Comparison of ENCODE assay signal across 26 cellular contexts in the genomic region with DNA sequence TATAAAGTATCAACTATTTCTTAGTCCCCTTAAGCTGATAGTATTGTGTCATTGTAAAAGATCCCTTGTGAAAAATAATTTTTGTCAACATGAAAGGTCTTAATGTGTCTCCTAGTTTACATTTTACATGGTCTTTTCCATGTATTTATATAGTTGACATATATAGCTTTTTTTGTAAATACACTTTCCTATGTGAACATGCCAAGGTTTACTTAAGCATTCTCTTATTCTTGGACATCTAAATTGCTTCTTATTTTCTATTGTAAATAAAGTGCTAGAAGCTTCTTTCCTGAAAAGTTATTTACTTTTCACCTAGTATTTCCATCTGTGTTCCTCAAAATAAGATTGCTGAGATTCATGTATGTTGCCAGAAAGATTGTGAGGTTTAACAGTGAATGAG. TPM values are rescaled to one million over a fixed set of nuclear protein-coding genes. Genes with fewer than 3 reads are reported as not detected.
A peak's percentile ranks its signal among the peaks of the same experiment; 100 is the strongest.
DNase-seq lines count a peak whose midpoint lies in the region; ATAC-seq, FAIRE-seq and TF ChIP-seq lines count a peak whose summit lies in the region.
"Had no signal": no experiment of that assay in that cellular context is flagged by ENCODE, and none has a peak within 500 bp of the region (broad histone marks: within the 10 kb centered on the region; RNA-seq: fewer than 3 reads in every experiment).

No MANE protein-coding gene starts in this region.

- H2BK5ac ChIP-seq in mesenchymal stem cell (ENCODE audit: low read depth, low read length, poor library complexity, severe bottlenecking) = no peak overlapping the region

- no peak overlapping the region for H4K8ac ChIP-seq in mesenchymal stem cell (ENCODE audit: low read length)

- peak; percentile 14 for FAIRE-seq in colon (lab: Jason Lieb, UNC)
- FAIRE-seq: A204.1, GM12891, GM18507, H54, HTR-8/SVneo had no signal

- H3K14ac ChIP-seq in mesenchymal stem cell (ENCODE audit: low read length in 2 of 2) = no peak overlapping the region

- no peaks in the 10 kb centered on the region for H3K9me3 Mint-ChIP-seq in MCF 10A (ENCODE audit: unreplicated experiment)
- H3K9me3 Mint-ChIP-seq in HFFc6 = no peaks in the 10 kb centered on the region
- no peaks in the 10 kb centered on the region for H3K9me3 Mint-ChIP-seq in stimulated activated effector memory CD8-positive, alpha-beta T cell treated with anti-CD3 and anti-CD28 coated beads, Interleukin-12 subunit alpha, Interleukin-12 subunit beta, amount 100 ng/mL, for 72 hours
- H3K9me3 Mint-ChIP-seq: CD4-positive, CD25-positive, alpha-beta regulatory T cell; CD8-positive, alpha-beta memory T cell; GM23338 had no signal

- H3K79me2 ChIP-seq in mammary epithelial cell (ENCODE audit: insufficient read depth, low read length) = peaks cover 95% of the 10 kb centered on the region

- no peak overlapping the region for H3K9ac ChIP-seq in mammary epithelial cell (ENCODE audit: insufficient read depth, low read length)
- H3K9ac ChIP-seq in mesenchymal stem cell (ENCODE audit: low read length) = no peak overlapping the region

- H4K91ac ChIP-seq in mesenchymal stem cell (ENCODE audit: low read length) = no peak overlapping the region

- CTCF ChIA-PET in MCF 10A (lab: Yijun Ruan, JAX) (interaction anchor here (0.6 kb wide), 1 partner anchor 15 kb away, joined by 4 read pairs; no protein-coding TSS in a partner anchor), mammary epithelial cell (lab: Charles Lee; ENCODE audit: low non-redundant PET) (no interaction called here)

- H3K4me1 Mint-ChIP-seq in MCF 10A (ENCODE audit: insufficient read depth, unreplicated experiment) (peaks cover 33% of the 10 kb centered on the region), HFFc6 (ENCODE audit: low read depth) (peaks cover 71% of the 10 kb centered on the region)
- H3K4me1 Mint-ChIP-seq in stimulated activated effector memory CD8-positive, alpha-beta T cell treated with anti-CD3 and anti-CD28 coated beads, Interleukin-12 subunit alpha, Interleukin-12 subunit beta, amount 100 ng/mL, for 72 hours = peaks cover 41% of the 10 kb centered on the region

- ATAC-seq in stimulated activated effector memory CD8-positive, alpha-beta T cell treated with anti-CD3 and anti-CD28 coated beads, Interleukin-12 subunit alpha, Interleukin-12 subunit beta, amount 100 ng/mL, for 72 hours = no peak
- ATAC-seq: GM23338 had no signal

- H2BK120ac ChIP-seq in mesenchymal stem cell (ENCODE audit: low read depth, low read length) = no peak overlapping the region

- H3K36me3 ChIP-seq in mammary epithelial cell (ENCODE audit: insufficient read depth, low read length) = no peaks in the 10 kb centered on the region
- H3K36me3 ChIP-seq in mesenchymal stem cell (ENCODE audit: control insufficient read depth in 1 of 2, insufficient read depth in 2 of 2, low read depth in 1 of 2, low read length in 2 of 2) = no peaks in the 10 kb centered on the region

- TF ChIP-seq CTCF in MCF 10A (IDR thresholded peaks at IDR 0.05; ENCODE audit: unreplicated experiment) (no peak), mammary epithelial cell (conservative IDR thresholded peaks at IDR 0.05 in 1 of 2, IDR thresholded peaks at IDR 0.05 in 1 of 2; ENCODE audit: extremely low read depth in 1 of 2, insufficient read depth in 1 of 2, low read depth in 1 of 2, low read length in 2 of 2) (no peak), HFFc6 (IDR thresholded peaks at IDR 0.05) (no peak)

- no peak overlapping the region for H3K4me3 Mint-ChIP-seq in MCF 10A (ENCODE audit: unreplicated experiment)
- no peak overlapping the region for H3K4me3 Mint-ChIP-seq in HFFc6
- no peak overlapping the region for H3K4me3 Mint-ChIP-seq in stimulated activated effector memory CD8-positive, alpha-beta T cell treated with anti-CD3 and anti-CD28 coated beads, Interleukin-12 subunit alpha, Interleukin-12 subunit beta, amount 100 ng/mL, for 72 hours
- H3K4me3 Mint-ChIP-seq: CD4-positive, CD25-positive, alpha-beta regulatory T cell; CD8-positive, alpha-beta memory T cell; GM23338 had no signal

- intact Hi-C loops in MCF 10A (cut with micrococcal nuclease) (no loop called here), mammary epithelial cell (cut with micrococcal nuclease) (no loop called here)

- H3K4me2 ChIP-seq in mammary epithelial cell (ENCODE audit: insufficient read depth, low read depth, low read length) (no peak overlapping the region), mesenchymal stem cell (ENCODE audit: low read length, poor library complexity, severe bottlenecking) (no peak overlapping the region)
- H3K4me2 ChIP-seq: GM23338 had no signal

- no peak overlapping the region for H3K4ac ChIP-seq in mesenchymal stem cell (ENCODE audit: low read depth in 1 of 2, low read length in 2 of 2)

- H3K9me3 ChIP-seq in mammary epithelial cell (replicated peaks; ENCODE audit: insufficient read depth, low read length) (no peaks in the 10 kb centered on the region), mesenchymal stem cell (ENCODE audit: control insufficient read depth, low read length) (no peaks in the 10 kb centered on the region)
- H3K9me3 ChIP-seq: BE2C had no signal

- no peak overlapping the region for H2BK15ac ChIP-seq in mesenchymal stem cell (ENCODE audit: low read depth, poor library complexity, severe bottlenecking)

- no peaks in the 10 kb centered on the region for H3K4me1 ChIP-seq in mammary epithelial cell (ENCODE audit: insufficient read depth, low read length)
- H3K4me1 ChIP-seq in mesenchymal stem cell (ENCODE audit: control insufficient read depth, insufficient read depth, low read depth, low read length) = peaks cover 10% of the 10 kb centered on the region
- H3K4me1 ChIP-seq: BE2C had no signal

- no peak overlapping the region for H3K23ac ChIP-seq in mesenchymal stem cell (ENCODE audit: low read length in 2 of 2)

- H3K79me1 ChIP-seq in mesenchymal stem cell (replicated peaks; ENCODE audit: low read length, poor library complexity, severe bottlenecking) = peaks cover 7% of the 10 kb centered on the region

- in situ Hi-C loops in mammary epithelial cell (cut with MboI; ENCODE audit: low sequenced_read_pairs in 2 of 2) = no loop called here

- no peak overlapping the region for H2AK5ac ChIP-seq in mesenchymal stem cell (ENCODE audit: low read length, severe bottlenecking)

- H3K27ac ChIP-seq in mammary epithelial cell (ENCODE audit: insufficient read depth, low read depth, low read length) (no peak overlapping the region), mesenchymal stem cell (ENCODE audit: low read length, poor library complexity, severe bottlenecking) (no peak overlapping the region)

- dilution Hi-C loops in mammary epithelial cell (cut with HindIII; ENCODE audit: low sequenced_read_pairs) = no loop called here

- H3K27ac Mint-ChIP-seq in MCF 10A (ENCODE audit: low read depth, unreplicated experiment) (peak overlapping the region; percentile 12), HFFc6 (peak overlapping the region; percentile 64; the same call in 1 of the 2 replicates)
- peak overlapping the region; percentile 37 for H3K27ac Mint-ChIP-seq in stimulated activated effector memory CD8-positive, alpha-beta T cell treated with anti-CD3 and anti-CD28 coated beads, Interleukin-12 subunit alpha, Interleukin-12 subunit beta, amount 100 ng/mL, for 72 hours
- H3K27ac Mint-ChIP-seq: CD4-positive, CD25-positive, alpha-beta regulatory T cell; GM23338 had no signal

- no peak overlapping the region for H2BK12ac ChIP-seq in mesenchymal stem cell (ENCODE audit: low read length in 2 of 2)

- POLR2A ChIA-PET in MCF 10A (lab: Yijun Ruan, JAX) = interaction anchor here (0.7 kb wide), 1 partner anchor 9 kb away, joined by 3 read pairs; no protein-coding TSS in a partner anchor

- no peak overlapping the region for H3K18ac ChIP-seq in mesenchymal stem cell (ENCODE audit: low read depth in 1 of 2, low read length in 2 of 2)

- H3K4me3 ChIP-seq in mammary epithelial cell (replicated peaks in 1 of 3; ENCODE audit: insufficient read depth in 1 of 3, low read depth in 2 of 3, low read length in 3 of 3) = no peak overlapping the region
- H3K4me3 ChIP-seq in mesenchymal stem cell (ENCODE audit: insufficient read depth in 1 of 2, low read depth in 1 of 2, low read length in 2 of 2) = no peak overlapping the region
- H3K4me3 ChIP-seq: GM23338 had no signal

- H3K36me3 Mint-ChIP-seq in MCF 10A (ENCODE audit: insufficient read depth, unreplicated experiment) (peaks cover 2% of the 10 kb centered on the region), HFFc6 (ENCODE audit: low read depth) (peaks cover 6% of the 10 kb centered on the region)
- H3K36me3 Mint-ChIP-seq in stimulated activated effector memory CD8-positive, alpha-beta T cell treated with anti-CD3 and anti-CD28 coated beads, Interleukin-12 subunit alpha, Interleukin-12 subunit beta, amount 100 ng/mL, for 72 hours = no peaks in the 10 kb centered on the region

- H3K27me3 Mint-ChIP-seq in MCF 10A (ENCODE audit: insufficient read depth, unreplicated experiment) (no peaks in the 10 kb centered on the region), HFFc6 (ENCODE audit: insufficient read depth) (peaks cover 3% of the 10 kb centered on the region)
- H3K27me3 Mint-ChIP-seq: CD4-positive, CD25-positive, alpha-beta regulatory T cell; CD8-positive, alpha-beta memory T cell had no signal

- BruUV-seq in MCF 10A (replicated peaks; lab: Mats Ljungman, UMichigan) (no TSS peak), mammary epithelial cell (replicated peaks; lab: Mats Ljungman, UMichigan) (no TSS peak)

- H2AFZ ChIP-seq in mammary epithelial cell (ENCODE audit: low read depth, low read length) (no peak overlapping the region), mesenchymal stem cell (ENCODE audit: low read depth, low read length) (no peak overlapping the region)
- H2AFZ ChIP-seq: GM23338 had no signal

- H3K27me3 ChIP-seq in mammary epithelial cell (ENCODE audit: insufficient read depth, low read length) (no peaks in the 10 kb centered on the region), mesenchymal stem cell (ENCODE audit: control insufficient read depth in 1 of 2, insufficient read depth in 1 of 2, low read length in 2 of 2) (no peaks in the 10 kb centered on the region)
- H3K27me3 ChIP-seq: BE2C had no signal

- DNase-seq in MCF 10A (ENCODE audit: unreplicated experiment) (no peak), mammary epithelial cell (no peak), HFFc6 (no peak), mesenchymal stem cell (no peak), SHP77 (lab: John Stamatoyannopoulos, UW) (no peak)
- DNase-seq in stimulated activated effector memory CD8-positive, alpha-beta T cell treated with anti-CD3 and anti-CD28 coated beads, Interleukin-12 subunit alpha, Interleukin-12 subunit beta, amount 100 ng/mL, for 72 hours (ENCODE audit: low spot score in 2 of 2) = no peak
- DNase-seq in activated effector memory CD4-positive, alpha-beta T cell treated with Interleukin-2 at 50 U/mL for 16 hours = no peak
- DNase-seq: ACHN; BE2C; C1 segment of cervical spinal cord; CD4-positive, CD25-positive, alpha-beta regulatory T cell; CD8-positive, alpha-beta memory T cell; COR-L47; DMS 273 treated with DMSO at 0.1 percent for 48 hours; DMS53; DND-41; EL; HCEC 1CT; IMR-90 had no signal

- no peaks in the 10 kb centered on the region for H4K20me1 ChIP-seq in mammary epithelial cell (ENCODE audit: insufficient read depth, low read length)

RNA-seq across cellular contexts. Expression of a gene that starts 29.3 kb away (rescaled TPM):
- total RNA-seq in MCF 10A (2022) = 11.5 and 12.1 TPM in 2 replicates
- 10 to 100 TPM; 10.3 to 14.5 TPM for total RNA-seq in mammary epithelial cell
- 10.6 TPM for polyA plus RNA-seq in mammary epithelial cell
- 5.3 TPM for polyA minus RNA-seq in mammary epithelial cell
- total RNA-seq in HFFc6 (2021; fragmentation: NEBNext Ultra II Directional; extraction: Animal tissue kit (Norgen Biotek cat#: 25700)) = 10 to 100 TPM; 19.4 to 23.0 (median 21.6) TPM
- 5.6 TPM for polyA plus RNA-seq in mesenchymal stem cell (2013, experiment 1 of 2)
- 5.8 TPM for polyA plus RNA-seq in mesenchymal stem cell (2013, experiment 2 of 2)

Comparison
In these comparisons a context has a peak if more than half of its experiments do, and no peak if none do; other contexts are left out.
1. H3K27ac Mint-ChIP-seq: peak in every context shown above with its lines; median percentile 64 in HFFc6; 37 in stimulated activated effector memory CD8-positive, alpha-beta T cell treated with anti-CD3 and anti-CD28 coated beads, Interleukin-12 subunit alpha, Interleukin-12 subunit beta, amount 100 ng/mL, for 72 hours; 12 in MCF 10A.